In genomic region chr18:12264854-12265253, GRCh38 we compare ENCODE assay signal across 31 cellular contexts. TPM values are rescaled to one million over a fixed set of nuclear protein-coding genes. Genes with fewer than 3 reads are reported as not detected.
DNase-seq lines count a peak whose midpoint lies in the region; ATAC-seq, FAIRE-seq and TF ChIP-seq lines count a peak whose summit lies in the region.
"Had no signal": no experiment of that assay in that cellular context is flagged by ENCODE, and none has a peak within 500 bp of the region (broad histone marks: within the 10 kb centered on the region; RNA-seq: fewer than 3 reads in every experiment).

No MANE protein-coding gene starts in this region.

- in situ Hi-C loops in K562 (cut with MboI), result no loop called here

- BruUV-seq in PC-3 (replicated peaks; lab: Mats Ljungman, UMichigan), result no TSS peak
- BruUV-seq in K562 (replicated peaks; lab: Mats Ljungman, UMichigan), result no TSS peak

- no peak overlapping the region for H4K8ac ChIP-seq in H9 (replicated peaks; ENCODE audit: insufficient read length, low read depth, low read length)

- FAIRE-seq in K562 (lab: Jason Lieb, UNC), result no peak
- FAIRE-seq: A204.1, GM12878, GM12892, GM18507 had no signal

- no peak overlapping the region for H3K23ac ChIP-seq in H9 (ENCODE audit: insufficient read length, low read depth, low read length)

- no peak overlapping the region for H3K4me3 Mint-ChIP-seq in activated naive CD4-positive, alpha-beta T cell treated with anti-CD3 and anti-CD28 coated beads, Interleukin-2, amount 50 U/mL, for 24 hours
- no peak overlapping the region for H3K4me3 Mint-ChIP-seq in H9
- H3K4me3 Mint-ChIP-seq: CD14-positive monocyte; CD4-positive, alpha-beta memory T cell; CD4-positive, CD25-positive, alpha-beta regulatory T cell; CD8-positive, alpha-beta memory T cell had no signal

- intact Hi-C loops in PC-3 (cut with micrococcal nuclease), result no loop called here
- intact Hi-C loops in K562 (cut with micrococcal nuclease), result no loop called here

- H3K4me3 ChIP-seq in PC-3 (ENCODE audit: low read length) (no peak overlapping the region), K562 (no peak overlapping the region)
- H3K4me3 ChIP-seq: BLaER1, GM12878 had no signal

- no peak for TF ChIP-seq RAD21 in K562 (CRISPR knock-in tag; conservative IDR thresholded peaks at IDR 0.05 in 1 of 2, IDR thresholded peaks at IDR 0.05 in 1 of 2)

- 0 out of 2 replicates have a peak overlapping the region, but pooled peaks have one; percentile 53 for H2AFZ ChIP-seq in PC-3 (ENCODE audit: low read length)
- peak overlapping the region; percentile 41 for H2AFZ ChIP-seq in K562 (ENCODE audit: low read depth, low read length)
- no peak overlapping the region for H2AFZ ChIP-seq in H9 (ENCODE audit: low read length)

- H4K91ac ChIP-seq in H9 (ENCODE audit: insufficient read length, low read depth, low read length), result no peak overlapping the region

- no peak for DNase-seq in activated naive CD4-positive, alpha-beta T cell (lab: John Stamatoyannopoulos, UW)
- DNase-seq in PC-3 (no peak), K562 (ENCODE audit: extremely low read depth in 1 of 4, low spot score in 3 of 4) (no peak), NCI-H146 treated with DMSO at 0.1 percent for 48 hours (lab: John Stamatoyannopoulos, UW; ENCODE audit: unreplicated experiment) (no peak), H9 (no peak)
- DNase-seq: 8988T; ACHN; BE2C; C1 segment of cervical spinal cord; CD4-positive, alpha-beta memory T cell; CD4-positive, CD25-positive, alpha-beta regulatory T cell; CD8-positive, alpha-beta memory T cell; COR-L47; DMS 273 treated with DMSO at 0.1 percent for 48 hours; DMS153; DMS53; DMS79; DND-41; EL; GDM1 had no signal

- no peak overlapping the region for H2BK15ac ChIP-seq in H9 (ENCODE audit: low read depth, low read length)

- peak overlapping the region; percentile 10 for H3K27ac Mint-ChIP-seq in activated naive CD4-positive, alpha-beta T cell treated with anti-CD3 and anti-CD28 coated beads, Interleukin-2, amount 50 U/mL, for 24 hours
- H3K27ac Mint-ChIP-seq in H9, result no peak overlapping the region; a peak in 1 of 7 replicates
- H3K27ac Mint-ChIP-seq: CD14-positive monocyte; CD4-positive, CD25-positive, alpha-beta regulatory T cell; CD8-positive, alpha-beta memory T cell had no signal

- no peaks in the 10 kb centered on the region for H3K4me1 ChIP-seq in PC-3 (ENCODE audit: insufficient read depth, low read length)
- H3K4me1 ChIP-seq in K562 (replicated peaks in 1 of 2; ENCODE audit: control insufficient read depth in 2 of 2, insufficient read depth in 2 of 2, low read length in 2 of 2), result peaks cover 0 to 4% of the 10 kb centered on the region in 2 experiments; a peak in 2 of 5 replicates
- H3K4me1 ChIP-seq in H9 (ENCODE audit: insufficient read depth, low read length), result no peaks in the 10 kb centered on the region; the same call in 1 of the 2 replicates
- H3K4me1 ChIP-seq: BE2C had no signal

- no peak overlapping the region for H2AK5ac ChIP-seq in H9 (ENCODE audit: insufficient read length, low read length)

- no peak for ATAC-seq in PC-3
- no peak for ATAC-seq in K562
- ATAC-seq in HG03378 (IDR thresholded peaks at IDR 0.05; ENCODE audit: unreplicated experiment), result no peak
- ATAC-seq: GM12878 had no signal

- no peak overlapping the region for H3K14ac ChIP-seq in H9 (ENCODE audit: insufficient read depth, low read length)

- no peak for TF ChIP-seq POLR2A in K562 (conservative IDR thresholded peaks at IDR 0.05)

- no peaks in the 10 kb centered on the region for H3K27me3 Mint-ChIP-seq in activated naive CD4-positive, alpha-beta T cell treated with anti-CD3 and anti-CD28 coated beads, Interleukin-2, amount 50 U/mL, for 24 hours
- peaks cover 18% of the 10 kb centered on the region for H3K27me3 Mint-ChIP-seq in H9 (ENCODE audit: low read depth)

- H3K23me2 ChIP-seq in H9 (ENCODE audit: insufficient read length, low read depth, low read length, poor library complexity, severe bottlenecking), result peaks cover 2% of the 10 kb centered on the region

- no peak overlapping the region for H2BK5ac ChIP-seq in H9 (ENCODE audit: insufficient read length, low read length)

- TF ChIP-seq CTCF in PC-3 (conservative IDR thresholded peaks at IDR 0.05; ENCODE audit: low read depth, low read length) (no peak), K562 (IDR thresholded peaks at IDR 0.05 in 2 of 3, conservative IDR thresholded peaks at IDR 0.05 in 1 of 3; ENCODE audit: insufficient read depth in 2 of 3, low read depth in 1 of 3, low read length in 3 of 3) (no peak), H9 (conservative IDR thresholded peaks at IDR 0.05) (no peak)

- CTCF ChIA-PET in PC-3 (lab: Charles Lee) (no interaction called here), K562 (lab: Yijun Ruan, JAX; ENCODE audit: low intra/inter-chr PET ratio) (no interaction called here)

- no peak overlapping the region for H2BK120ac ChIP-seq in H9 (ENCODE audit: low read depth, low read length, poor library complexity, severe bottlenecking)

- no peak overlapping the region for H3T11ph ChIP-seq in H9 (ENCODE audit: low read length)

- H2BK20ac ChIP-seq in H9 (ENCODE audit: low read depth, low read length, poor library complexity, severe bottlenecking), result no peak overlapping the region

- no peak overlapping the region for H3K9ac ChIP-seq in PC-3 (ENCODE audit: low read length)
- H3K9ac ChIP-seq in K562 (ENCODE audit: insufficient read depth in 1 of 2, low read depth in 2 of 2, low read length in 2 of 2), result no peak overlapping the region
- H3K9ac ChIP-seq in H9 (ENCODE audit: extremely low read depth, insufficient read length, low read length), result no peak overlapping the region
- H3K9ac ChIP-seq: BLaER1 had no signal

- no peaks in the 10 kb centered on the region for H3F3A ChIP-seq in PC-3 (ENCODE audit: low read length, unreplicated experiment)

- H3K27me3 ChIP-seq in PC-3 (ENCODE audit: low read length) (0 out of 2 replicates have a peak, but pooled peaks cover 8% of the 10 kb centered on the region), K562 (ENCODE audit: control insufficient read depth in 2 of 2, insufficient read depth in 2 of 2, low read length in 2 of 2) (peaks cover 2 to 7% of the 10 kb centered on the region in 2 experiments; a peak in 2 of 5 replicates), H9 (ENCODE audit: insufficient read depth, low read length) (no peaks in the 10 kb centered on the region)
- H3K27me3 ChIP-seq: BE2C, BLaER1 had no signal

- no peak overlapping the region for H4K5ac ChIP-seq in H9 (ENCODE audit: insufficient read length, low read depth, low read length)

- H3K4me1 Mint-ChIP-seq in activated naive CD4-positive, alpha-beta T cell treated with anti-CD3 and anti-CD28 coated beads, Interleukin-2, amount 50 U/mL, for 24 hours, result no peaks in the 10 kb centered on the region
- H3K4me1 Mint-ChIP-seq in H9, result no peaks in the 10 kb centered on the region
- H3K4me1 Mint-ChIP-seq: CD14-positive monocyte; CD4-positive, alpha-beta memory T cell; CD4-positive, CD25-positive, alpha-beta regulatory T cell; CD8-positive, alpha-beta memory T cell had no signal

- H3K4ac ChIP-seq in H9 (ENCODE audit: low read depth, low read length), result no peak overlapping the region

- H2BK12ac ChIP-seq in H9 (ENCODE audit: insufficient read length, low read depth, low read length), result no peak overlapping the region

- no peaks in the 10 kb centered on the region for H3K9me1 ChIP-seq in K562 (ENCODE audit: control insufficient read depth, insufficient read depth, low read length)

- no peaks in the 10 kb centered on the region for H4K20me1 ChIP-seq in PC-3 (ENCODE audit: low read length)
- no peaks in the 10 kb centered on the region for H4K20me1 ChIP-seq in K562 (replicated peaks; ENCODE audit: control insufficient read depth, insufficient read depth, low read length)
- no peaks in the 10 kb centered on the region for H4K20me1 ChIP-seq in H9 (ENCODE audit: control insufficient read depth, insufficient read depth, insufficient read length)
- H4K20me1 ChIP-seq: BLaER1 had no signal

- H3K79me1 ChIP-seq in H9 (ENCODE audit: insufficient read depth, low read depth, low read length, poor library complexity, severe bottlenecking), result no peaks in the 10 kb centered on the region

- H3K79me2 ChIP-seq in PC-3 (ENCODE audit: low read length) (no peaks in the 10 kb centered on the region), K562 (ENCODE audit: control insufficient read depth, insufficient read depth, low read length) (no peaks in the 10 kb centered on the region), H9 (ENCODE audit: insufficient read depth, low read length) (no peaks in the 10 kb centered on the region)

- H3K36me3 ChIP-seq in PC-3 (ENCODE audit: low read depth, low read length) (no peaks in the 10 kb centered on the region), K562 (ENCODE audit: control insufficient read depth, insufficient read depth, low read length) (no peaks in the 10 kb centered on the region)
- H3K36me3 ChIP-seq: BE2C, BLaER1 had no signal

- H3K36me3 Mint-ChIP-seq in activated naive CD4-positive, alpha-beta T cell treated with anti-CD3 and anti-CD28 coated beads, Interleukin-2, amount 50 U/mL, for 24 hours, result no peaks in the 10 kb centered on the region
- H3K36me3 Mint-ChIP-seq in H9 (ENCODE audit: insufficient read depth in 1 of 3, low read depth in 3 of 3), result no peaks in the 10 kb centered on the region
- H3K36me3 Mint-ChIP-seq: CD14-positive monocyte; CD4-positive, alpha-beta memory T cell; CD4-positive, CD25-positive, alpha-beta regulatory T cell; CD8-positive, alpha-beta memory T cell had no signal

- no peak overlapping the region for H3K18ac ChIP-seq in H9 (ENCODE audit: insufficient read length, low read depth, low read length)

- no peaks in the 10 kb centered on the region for H3K9me3 ChIP-seq in PC-3 (ENCODE audit: low read length)
- H3K9me3 ChIP-seq in K562 (replicated peaks; ENCODE audit: control insufficient read depth, insufficient read depth, low read depth, low read length), result no peaks in the 10 kb centered on the region
- H3K9me3 ChIP-seq in H9 (ENCODE audit: control insufficient read depth, low read depth, low read length), result no peaks in the 10 kb centered on the region
- H3K9me3 ChIP-seq: BE2C, BLaER1 had no signal

- H3K4me2 ChIP-seq in PC-3 (ENCODE audit: low read length), result no peak overlapping the region
- no peak overlapping the region for H3K4me2 ChIP-seq in K562 (ENCODE audit: insufficient read depth, low read length)
- H3K4me2 ChIP-seq in H9 (ENCODE audit: insufficient read depth, insufficient read length, low read length), result no peak overlapping the region
- H3K4me2 ChIP-seq: BLaER1 had no signal

- H3K9me3 Mint-ChIP-seq in activated naive CD4-positive, alpha-beta T cell treated with anti-CD3 and anti-CD28 coated beads, Interleukin-2, amount 50 U/mL, for 24 hours, result no peaks in the 10 kb centered on the region
- H3K9me3 Mint-ChIP-seq in H9, result no peaks in the 10 kb centered on the region
- H3K9me3 Mint-ChIP-seq: CD14-positive monocyte; CD4-positive, alpha-beta memory T cell; CD4-positive, CD25-positive, alpha-beta regulatory T cell had no signal

- no peaks in the 10 kb centered on the region for H3K9me2 ChIP-seq in PC-3 (replicated peaks; ENCODE audit: low read length)

- POLR2A ChIA-PET in PC-3 (lab: Charles Lee; ENCODE audit: unreplicated experiment), result no interaction called here
- POLR2A ChIA-PET in K562 (lab: Yijun Ruan, JAX), result interaction anchor here (0.6 to 1.6 kb wide), 3 partner anchors 9 to 963 kb away, joined by 4 read pairs; no protein-coding TSS in a partner anchor

- TF ChIP-seq EP300 in K562 (IDR thresholded peaks at IDR 0.05; ENCODE audit: low read length), result no peak

- no peak overlapping the region for H3K56ac ChIP-seq in H9 (ENCODE audit: insufficient read length, low read depth, low read length)

- no peak overlapping the region for H3K27ac ChIP-seq in PC-3 (ENCODE audit: low read length)
- no peak overlapping the region for H3K27ac ChIP-seq in K562 (ENCODE audit: extremely low read depth, low read depth, low read length)
- no peak overlapping the region for H3K27ac ChIP-seq in H9 (ENCODE audit: insufficient read length, low read depth, low read length)
- H3K27ac ChIP-seq: BLaER1 had no signal

- WGBS in K562 (ENCODE audit: insufficient coverage, low coverage, missing lambda C conversion rate), result 74% methylated on average over 2 of the region's 2 CpGs
- WGBS in H9 (ENCODE audit: extremely low coverage, insufficient read length, low lambda C conversion rate), result no CpG with 5 or more reads among the region's 2 CpGs

RNA-seq across cellular contexts. Expression of gene CIDEA, which starts 10.7 kb away (rescaled TPM):
- total RNA-seq in PC-3 (2014; rRNA removed) (not detected in 2 replicates), K562 (2014; rRNA removed) (not detected in 2 replicates), K562 (2014; rRNA removed; fragmentation: Illumina TruSeq; extraction: Trizol) (not detected in 2 replicates), K562 (2015; rRNA removed; fragmentation: Illumina TruSeq; extraction: Trizol) (not detected in 2 replicates), K562 (2021) (not detected in 2 replicates), H9 (2021) (not detected in 2 replicates)
- total RNA-seq in K562 (2011; cell fraction: chromatin; rRNA removed; ENCODE audit: low replicate concordance), result not detected in 2 replicates
- total RNA-seq in K562 (2011; cell fraction: nucleolus; rRNA removed), result not detected in 2 replicates
- total RNA-seq in K562 (2011; cell fraction: nucleoplasm; rRNA removed), result not detected in 2 replicates
- polyA plus RNA-seq in K562 (2011; rRNA removed) (not detected in 2 replicates), K562 (2014; fragmentation: Illumina TruSeq; extraction: Trizol) (not detected in 2 replicates), K562 (2014; fragmentation: Nextera tagmentation; extraction: Ambion mirVana) (not detected), K562 (2014; rRNA removed) (not detected in 2 replicates)
- polyA plus RNA-seq in K562 (2011; cell fraction: cytosol; rRNA removed), result not detected in 2 replicates
- polyA plus RNA-seq in K562 (2011; cell fraction: nucleus; rRNA removed), result not detected in 2 replicates
- not detected in 2 replicates for polyA plus RNA-seq in K562 (2012)
- polyA minus RNA-seq in K562 (2011; rRNA and poly(A)+ RNA removed), result not detected in 2 replicates
- not detected in 2 replicates for polyA minus RNA-seq in K562 (2011; cell fraction: cytosol; rRNA and poly(A)+ RNA removed)
- polyA minus RNA-seq in K562 (2011; cell fraction: nucleus; rRNA and poly(A)+ RNA removed), result not detected in 2 replicates
- total RNA-seq: A673; CD4-positive, alpha-beta memory T cell; CD4-positive, CD25-positive, alpha-beta regulatory T cell; CD8-positive, alpha-beta memory T cell; Daoy; G401; GM12878 had no signal
- polyA plus RNA-seq: CD14-positive monocyte; CD4-positive, alpha-beta memory T cell; CD4-positive, CD25-positive, alpha-beta regulatory T cell; CD8-positive, alpha-beta memory T cell; GM12878 had no signal

RNA-seq across cellular contexts. Expression of gene TUBB6, which starts 43.2 kb away (rescaled TPM):
- total RNA-seq in PC-3 (2014; rRNA removed) (191 and 232 TPM in 2 replicates), K562 (2014; rRNA removed) (230 and 404 TPM in 2 replicates), K562 (2014; rRNA removed; fragmentation: Illumina TruSeq; extraction: Trizol) (52.0 and 55.4 TPM in 2 replicates), K562 (2015; rRNA removed; fragmentation: Illumina TruSeq; extraction: Trizol) (80.2 and 81.1 TPM in 2 replicates), K562 (2021) (110 and 117 TPM in 2 replicates), H9 (2021) (134 and 135 TPM in 2 replicates)
- total RNA-seq in K562 (2011; cell fraction: chromatin; rRNA removed; ENCODE audit: low replicate concordance), result 58.9 and 87.5 TPM in 2 replicates
- 81.7 and 89.2 TPM in 2 replicates for total RNA-seq in K562 (2011; cell fraction: nucleolus; rRNA removed)
- 55.3 and 62.8 TPM in 2 replicates for total RNA-seq in K562 (2011; cell fraction: nucleoplasm; rRNA removed)
- polyA plus RNA-seq in K562 (2011; rRNA removed) (142 and 147 TPM in 2 replicates), K562 (2014; fragmentation: Illumina TruSeq; extraction: Trizol) (70.2 and 110 TPM in 2 replicates), K562 (2014; fragmentation: Nextera tagmentation; extraction: Ambion mirVana) (10 to 100 TPM; 43.9 to 45.0 TPM), K562 (2014; rRNA removed) (223 and 254 TPM in 2 replicates)
- 201 and 540 TPM in 2 replicates for polyA plus RNA-seq in K562 (2011; cell fraction: cytosol; rRNA removed)
- polyA plus RNA-seq in K562 (2011; cell fraction: nucleus; rRNA removed), result 92.2 and 167 TPM in 2 replicates
- 130 and 170 TPM in 2 replicates for polyA plus RNA-seq in K562 (2012)
- polyA minus RNA-seq in K562 (2011; rRNA and poly(A)+ RNA removed), result 79.0 and 140 TPM in 2 replicates
- 123 and 146 TPM in 2 replicates for polyA minus RNA-seq in K562 (2011; cell fraction: cytosol; rRNA and poly(A)+ RNA removed)
- polyA minus RNA-seq in K562 (2011; cell fraction: nucleus; rRNA and poly(A)+ RNA removed), result 50.9 and 51.2 TPM in 2 replicates
